Comparison of ENCODE assay signal across 3 cellular contexts in the genomic region with DNA sequence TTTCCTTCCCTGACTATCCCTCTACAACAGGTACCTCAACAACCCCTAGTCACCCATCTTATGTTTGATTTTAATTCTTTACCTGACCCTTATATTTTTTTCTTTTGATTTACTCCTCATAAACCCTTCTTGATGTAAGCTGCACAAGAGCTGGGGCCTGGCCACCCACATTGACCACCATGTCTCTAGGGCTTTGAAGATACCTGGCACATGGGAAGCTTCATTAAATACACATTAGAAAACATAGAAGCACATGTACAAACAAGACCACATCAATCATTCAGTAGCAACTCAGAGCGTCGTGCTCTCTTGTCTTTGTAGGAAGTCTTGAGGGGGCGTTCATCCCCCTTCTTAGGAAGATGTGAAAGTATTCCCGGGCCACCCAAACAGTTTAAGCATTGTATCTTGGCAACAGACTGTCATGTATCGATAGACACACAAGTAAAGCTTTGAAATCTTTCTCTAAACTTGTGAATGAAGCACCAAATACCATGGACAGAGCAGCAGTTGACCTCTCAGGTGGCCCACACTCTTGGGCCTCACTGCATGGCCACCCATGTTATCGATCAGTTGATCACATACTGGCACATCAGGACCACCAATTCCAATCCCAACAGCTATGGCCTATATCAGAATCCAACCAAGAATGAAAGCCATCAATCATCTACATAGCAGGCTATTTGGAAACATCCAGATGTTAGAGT.
TF ChIP-seq lines count a peak whose summit lies in the region.

No MANE protein-coding gene starts in this region.

TF ChIP-seq in GM23338, 12 proteins besides CTCF, POLR2A, EP300 and RAD21:
- no peak for TF ChIP-seq NANOG (IDR thresholded peaks at IDR 0.05; ENCODE audit: borderline replicate concordance)
- TF ChIP-seq, protein P1, sequence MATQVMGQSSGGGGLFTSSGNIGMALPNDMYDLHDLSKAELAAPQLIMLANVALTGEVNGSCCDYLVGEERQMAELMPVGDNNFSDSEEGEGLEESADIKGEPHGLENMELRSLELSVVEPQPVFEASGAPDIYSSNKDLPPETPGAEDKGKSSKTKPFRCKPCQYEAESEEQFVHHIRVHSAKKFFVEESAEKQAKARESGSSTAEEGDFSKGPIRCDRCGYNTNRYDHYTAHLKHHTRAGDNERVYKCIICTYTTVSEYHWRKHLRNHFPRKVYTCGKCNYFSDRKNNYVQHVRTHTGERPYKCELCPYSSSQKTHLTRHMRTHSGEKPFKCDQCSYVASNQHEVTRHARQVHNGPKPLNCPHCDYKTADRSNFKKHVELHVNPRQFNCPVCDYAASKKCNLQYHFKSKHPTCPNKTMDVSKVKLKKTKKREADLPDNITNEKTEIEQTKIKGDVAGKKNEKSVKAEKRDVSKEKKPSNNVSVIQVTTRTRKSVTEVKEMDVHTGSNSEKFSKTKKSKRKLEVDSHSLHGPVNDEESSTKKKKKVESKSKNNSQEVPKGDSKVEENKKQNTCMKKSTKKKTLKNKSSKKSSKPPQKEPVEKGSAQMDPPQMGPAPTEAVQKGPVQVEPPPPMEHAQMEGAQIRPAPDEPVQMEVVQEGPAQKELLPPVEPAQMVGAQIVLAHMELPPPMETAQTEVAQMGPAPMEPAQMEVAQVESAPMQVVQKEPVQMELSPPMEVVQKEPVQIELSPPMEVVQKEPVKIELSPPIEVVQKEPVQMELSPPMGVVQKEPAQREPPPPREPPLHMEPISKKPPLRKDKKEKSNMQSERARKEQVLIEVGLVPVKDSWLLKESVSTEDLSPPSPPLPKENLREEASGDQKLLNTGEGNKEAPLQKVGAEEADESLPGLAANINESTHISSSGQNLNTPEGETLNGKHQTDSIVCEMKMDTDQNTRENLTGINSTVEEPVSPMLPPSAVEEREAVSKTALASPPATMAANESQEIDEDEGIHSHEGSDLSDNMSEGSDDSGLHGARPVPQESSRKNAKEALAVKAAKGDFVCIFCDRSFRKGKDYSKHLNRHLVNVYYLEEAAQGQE (IDR thresholded peaks at IDR 0.05; ENCODE audit: unreplicated experiment) = peak; percentile 34

TF ChIP-seq in HCT116, 20 proteins besides CTCF, POLR2A, EP300 and RAD21:
- TF ChIP-seq JUND (IDR thresholded peaks at IDR 0.05) = no peak
- TF ChIP-seq ELF1 (IDR thresholded peaks at IDR 0.05; ENCODE audit: borderline replicate concordance, low read depth) = no peak
- TF ChIP-seq CBX3 (IDR thresholded peaks at IDR 0.05; ENCODE audit: low read depth) = no peak
- no peak for TF ChIP-seq TCF7L2 (IDR thresholded peaks at IDR 0.05; ENCODE audit: borderline replicate concordance, extremely low read depth, insufficient read depth, insufficient read length)
- TF ChIP-seq, protein P1 (IDR thresholded peaks at IDR 0.05; ENCODE audit: low read depth) = 0 out of 2 replicates have a peak, but pooled peaks have one; percentile 13

TF ChIP-seq in K562, 482 proteins besides CTCF, POLR2A, EP300 and RAD21:
- TF ChIP-seq, protein P2, sequence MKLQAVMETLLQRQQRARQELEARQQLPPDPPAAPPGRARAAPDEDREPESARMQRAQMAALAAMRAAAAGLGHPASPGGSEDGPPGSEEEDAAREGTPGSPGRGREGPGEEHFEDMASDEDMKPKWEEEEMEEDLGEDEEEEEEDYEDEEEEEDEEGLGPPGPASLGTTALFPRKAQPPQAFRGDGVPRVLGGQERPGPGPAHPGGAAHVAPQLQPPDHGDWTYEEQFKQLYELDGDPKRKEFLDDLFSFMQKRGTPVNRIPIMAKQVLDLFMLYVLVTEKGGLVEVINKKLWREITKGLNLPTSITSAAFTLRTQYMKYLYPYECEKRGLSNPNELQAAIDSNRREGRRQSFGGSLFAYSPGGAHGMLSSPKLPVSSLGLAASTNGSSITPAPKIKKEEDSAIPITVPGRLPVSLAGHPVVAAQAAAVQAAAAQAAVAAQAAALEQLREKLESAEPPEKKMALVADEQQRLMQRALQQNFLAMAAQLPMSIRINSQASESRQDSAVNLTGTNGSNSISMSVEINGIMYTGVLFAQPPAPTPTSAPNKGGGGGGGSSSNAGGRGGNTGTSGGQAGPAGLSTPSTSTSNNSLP (IDR thresholded peaks at IDR 0.05; ENCODE audit: borderline replicate concordance, low read depth, low read length) = no peak
- no peak for TF ChIP-seq NELFE (IDR thresholded peaks at IDR 0.05; ENCODE audit: insufficient read depth, insufficient read length)
- TF ChIP-seq ZNF507 (tag; conservative IDR thresholded peaks at IDR 0.05) = no peak
- TF ChIP-seq ZNF408 (CRISPR knock-in tag; IDR thresholded peaks at IDR 0.05; ENCODE audit: low read depth) = no peak
- TF ChIP-seq, protein P3, sequence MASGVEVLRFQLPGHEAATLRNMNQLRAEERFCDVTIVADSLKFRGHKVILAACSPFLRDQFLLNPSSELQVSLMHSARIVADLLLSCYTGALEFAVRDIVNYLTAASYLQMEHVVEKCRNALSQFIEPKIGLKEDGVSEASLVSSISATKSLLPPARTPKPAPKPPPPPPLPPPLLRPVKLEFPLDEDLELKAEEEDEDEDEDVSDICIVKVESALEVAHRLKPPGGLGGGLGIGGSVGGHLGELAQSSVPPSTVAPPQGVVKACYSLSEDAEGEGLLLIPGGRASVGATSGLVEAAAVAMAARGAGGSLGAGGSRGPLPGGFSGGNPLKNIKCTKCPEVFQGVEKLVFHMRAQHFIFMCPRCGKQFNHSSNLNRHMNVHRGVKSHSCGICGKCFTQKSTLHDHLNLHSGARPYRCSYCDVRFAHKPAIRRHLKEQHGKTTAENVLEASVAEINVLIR (CRISPR knock-in tag; IDR thresholded peaks at IDR 0.05) = no peak
- TF ChIP-seq ZNF24 (IDR thresholded peaks at IDR 0.05) = no peak
- no peak for TF ChIP-seq ZNF3 (CRISPR knock-in tag; IDR thresholded peaks at IDR 0.05)
- no peak for TF ChIP-seq XRCC5 (IDR thresholded peaks at IDR 0.05; ENCODE audit: low read depth, low read length)
- no peak for TF ChIP-seq GATAD2B (IDR thresholded peaks at IDR 0.05; ENCODE audit: borderline replicate concordance)
- TF ChIP-seq ZFP30 (CRISPR knock-in tag; IDR thresholded peaks at IDR 0.05; ENCODE audit: borderline replicate concordance) = no peak
- TF ChIP-seq, protein P4, sequence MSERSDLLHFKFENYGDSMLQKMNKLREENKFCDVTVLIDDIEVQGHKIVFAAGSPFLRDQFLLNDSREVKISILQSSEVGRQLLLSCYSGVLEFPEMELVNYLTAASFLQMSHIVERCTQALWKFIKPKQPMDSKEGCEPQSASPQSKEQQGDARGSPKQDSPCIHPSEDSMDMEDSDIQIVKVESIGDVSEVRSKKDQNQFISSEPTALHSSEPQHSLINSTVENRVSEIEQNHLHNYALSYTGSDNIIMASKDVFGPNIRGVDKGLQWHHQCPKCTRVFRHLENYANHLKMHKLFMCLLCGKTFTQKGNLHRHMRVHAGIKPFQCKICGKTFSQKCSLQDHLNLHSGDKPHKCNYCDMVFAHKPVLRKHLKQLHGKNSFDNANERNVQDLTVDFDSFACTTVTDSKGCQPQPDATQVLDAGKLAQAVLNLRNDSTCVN (CRISPR knock-in tag; IDR thresholded peaks at IDR 0.05) = no peak
- TF ChIP-seq, protein P5, sequence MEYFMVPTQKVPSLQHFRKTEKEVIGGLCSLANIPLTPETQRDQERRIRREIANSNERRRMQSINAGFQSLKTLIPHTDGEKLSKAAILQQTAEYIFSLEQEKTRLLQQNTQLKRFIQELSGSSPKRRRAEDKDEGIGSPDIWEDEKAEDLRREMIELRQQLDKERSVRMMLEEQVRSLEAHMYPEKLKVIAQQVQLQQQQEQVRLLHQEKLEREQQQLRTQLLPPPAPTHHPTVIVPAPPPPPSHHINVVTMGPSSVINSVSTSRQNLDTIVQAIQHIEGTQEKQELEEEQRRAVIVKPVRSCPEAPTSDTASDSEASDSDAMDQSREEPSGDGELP (CRISPR knock-in tag; IDR thresholded peaks at IDR 0.05; ENCODE audit: borderline replicate concordance) = no peak
- no peak for TF ChIP-seq ZNF324 (CRISPR knock-in tag; IDR thresholded peaks at IDR 0.05)
- no peak for TF ChIP-seq ZNF174 (CRISPR knock-in tag; IDR thresholded peaks at IDR 0.05)
- TF ChIP-seq KLF10 (CRISPR knock-in tag; IDR thresholded peaks at IDR 0.05) = no peak
- no peak for TF ChIP-seq WHSC1 (IDR thresholded peaks at IDR 0.05; ENCODE audit: low read length)
- no peak for TF ChIP-seq SMARCB1 (IDR thresholded peaks at IDR 0.05; ENCODE audit: insufficient read length, low read depth)
